ENCODE assay signal across 19 cellular contexts in the genomic region with DNA sequence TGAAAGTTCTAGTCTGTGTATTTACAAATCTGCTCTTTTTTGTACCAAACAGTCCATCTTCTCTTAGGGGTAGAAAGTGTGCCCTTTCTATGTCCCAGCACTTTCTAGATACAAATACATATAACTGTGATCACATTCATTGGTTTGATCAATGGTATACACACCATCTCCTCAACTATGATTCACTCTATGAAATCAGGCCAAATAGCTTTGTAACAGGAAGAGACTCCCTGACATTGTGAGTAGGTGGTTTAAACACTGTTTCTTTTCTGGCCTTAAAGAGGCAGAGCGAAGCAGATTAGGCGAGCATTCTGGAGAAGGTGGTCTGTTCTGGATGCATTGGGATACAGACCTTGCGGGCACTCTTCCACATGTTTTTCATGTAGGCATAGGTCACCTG. TPM values are rescaled to one million over a fixed set of nuclear protein-coding genes. Genes with fewer than 3 reads are reported as not detected.
DNase-seq lines count a peak whose midpoint lies in the region; ATAC-seq, FAIRE-seq and TF ChIP-seq lines count a peak whose summit lies in the region.
"Had no signal": no experiment of that assay in that cellular context is flagged by ENCODE, and none has a peak within 500 bp of the region (broad histone marks: within the 10 kb centered on the region; RNA-seq: fewer than 3 reads in every experiment).

No MANE protein-coding gene starts in this region.

- no peaks in the 10 kb centered on the region for H4K20me1 ChIP-seq in astrocyte (ENCODE audit: insufficient read depth, low read length)

- 85% methylated on average over 3 of the region's 3 CpGs for WGBS in right cardiac atrium
- WGBS in testis, 2 donors = 71 to 82% methylated on average over 3 of the region's 3 CpGs
- WGBS in endodermal cell (ENCODE audit: insufficient coverage in 1 of 2, insufficient read length in 1 of 2), 2 experiments = 92 to 93% methylated on average over 3 of the region's 3 CpGs

- H3K79me2 ChIP-seq in astrocyte (ENCODE audit: insufficient read depth, low read length) = no peaks in the 10 kb centered on the region

- H3K27ac Mint-ChIP-seq in astrocyte (ENCODE audit: unreplicated experiment) (no peak overlapping the region), endodermal cell (no peak overlapping the region)
- H3K27ac Mint-ChIP-seq: activated naive CD4-positive, alpha-beta T cell treated with anti-CD3 and anti-CD28 coated beads for 36 hours; GM23338 had no signal

- H3K36me3 ChIP-seq in left ventricle myocardium inferior = peaks cover 74% of the 10 kb centered on the region
- peaks cover 9% of the 10 kb centered on the region for H3K36me3 ChIP-seq in astrocyte (ENCODE audit: insufficient read depth, low read length)
- H3K36me3 ChIP-seq in testis (ENCODE audit: low read depth, missing control alignments) = no peaks in the 10 kb centered on the region
- H3K36me3 ChIP-seq in endodermal cell (ENCODE audit: control insufficient read depth, insufficient read depth, low read length) = peaks cover 74% of the 10 kb centered on the region
- H3K36me3 ChIP-seq in gastrocnemius medialis = peaks cover 0 to 60% of the 10 kb centered on the region in 2 donors

- no peak for TF ChIP-seq POLR2A in testis (IDR thresholded peaks at IDR 0.05)
- TF ChIP-seq POLR2A in gastrocnemius medialis (IDR thresholded peaks at IDR 0.05) = no peak

- no peak overlapping the region for H2AFZ ChIP-seq in astrocyte (ENCODE audit: low read depth, low read length)
- H2AFZ ChIP-seq: GM23338 had no signal

- H3K9ac ChIP-seq in astrocyte (ENCODE audit: low read length) (no peak overlapping the region), endodermal cell (ENCODE audit: extremely low read depth, low read length, poor library complexity, severe bottlenecking) (no peak overlapping the region)

- H3K4me1 ChIP-seq in left ventricle myocardium inferior = peaks cover 34% of the 10 kb centered on the region
- H3K4me1 ChIP-seq in right cardiac atrium (ENCODE audit: control insufficient read depth, insufficient read depth, low read length) = peaks cover 8% of the 10 kb centered on the region
- peaks cover 15% of the 10 kb centered on the region for H3K4me1 ChIP-seq in astrocyte (ENCODE audit: insufficient read depth, low read length)
- peaks cover 35% of the 10 kb centered on the region for H3K4me1 ChIP-seq in testis
- H3K4me1 ChIP-seq in endodermal cell (ENCODE audit: control insufficient read depth, insufficient read depth, low read length) = no peaks in the 10 kb centered on the region
- peaks cover 8 to 9% of the 10 kb centered on the region in 2 donors for H3K4me1 ChIP-seq in gastrocnemius medialis

- ATAC-seq in right cardiac atrium (no peak), HG03469 (IDR thresholded peaks at IDR 0.05; ENCODE audit: unreplicated experiment) (no peak), gastrocnemius medialis (no peak)
- ATAC-seq: GM23338 had no signal

- H3K4me3 ChIP-seq in left ventricle myocardium inferior (no peak overlapping the region), right cardiac atrium (ENCODE audit: low read length) (no peak overlapping the region), astrocyte (ENCODE audit: insufficient read depth, low read depth, low read length) (no peak overlapping the region), testis (no peak overlapping the region), endodermal cell (ENCODE audit: low read length) (no peak overlapping the region), gastrocnemius medialis (no peak overlapping the region)
- H3K4me3 ChIP-seq: coronary artery, GM23338, lung, sigmoid colon, SK-N-MC had no signal

- H3K9me3 Mint-ChIP-seq in astrocyte (ENCODE audit: unreplicated experiment) (no peaks in the 10 kb centered on the region), endodermal cell (no peaks in the 10 kb centered on the region)
- H3K9me3 Mint-ChIP-seq: activated naive CD4-positive, alpha-beta T cell treated with anti-CD3 and anti-CD28 coated beads for 36 hours; GM23338 had no signal

- intact Hi-C loops in left ventricle myocardium inferior (cut with micrococcal nuclease) = no loop called here
- intact Hi-C loops in right cardiac atrium (cut with DNase I) = loop anchor here in 1 of 4 donors (10.0 kb wide), 1 partner anchor 116 kb away; no protein-coding TSS in a partner anchor
- intact Hi-C loops in testis (cut with DNase I; ENCODE audit: low total_unique reads) = no loop called here
- intact Hi-C loops in gastrocnemius medialis (cut with DNase I; ENCODE audit: low total_unique reads) = no loop called here

- TF ChIP-seq CTCF in left ventricle myocardium inferior (IDR thresholded peaks at IDR 0.05; ENCODE audit: borderline replicate concordance) (no peak), astrocyte (IDR thresholded peaks at IDR 0.05; ENCODE audit: insufficient read depth, low read depth, low read length) (no peak), testis (IDR thresholded peaks at IDR 0.05) (no peak), endodermal cell (conservative IDR thresholded peaks at IDR 0.05) (no peak), gastrocnemius medialis (IDR thresholded peaks at IDR 0.05 in 4 of 5, conservative IDR thresholded peaks at IDR 0.05 in 1 of 5) (no peak)

- DNase-seq in left ventricle myocardium inferior (no peak), right cardiac atrium (no peak), astrocyte (ENCODE audit: low read depth) (peak; percentile 74), fibroblast of peridontal ligament (ENCODE audit: extremely low read depth) (peak; percentile 62), testis (no peak), endodermal cell (no peak), gastrocnemius medialis (no peak)
- DNase-seq: activated naive CD4-positive, alpha-beta T cell treated with anti-CD3 and anti-CD28 coated beads for 36 hours; AML-193; KBM-7; NCI-H345; sigmoid colon; stimulated activated CD4-positive, alpha-beta T cell treated with anti-CD3 and anti-CD28 coated beads, Interleukin-4, amount 100 ng/mL, for 4 hours had no signal

- H3K4me1 Mint-ChIP-seq in astrocyte (ENCODE audit: low read depth, unreplicated experiment) (peaks cover 6% of the 10 kb centered on the region), endodermal cell (no peaks in the 10 kb centered on the region)
- H3K4me1 Mint-ChIP-seq: GM23338 had no signal

- peaks cover 9% of the 10 kb centered on the region for H3K36me3 Mint-ChIP-seq in astrocyte (ENCODE audit: low read depth, unreplicated experiment)
- peaks cover 58% of the 10 kb centered on the region for H3K36me3 Mint-ChIP-seq in endodermal cell (ENCODE audit: low read depth)

- H3K4me3 Mint-ChIP-seq in astrocyte (ENCODE audit: unreplicated experiment) (no peak overlapping the region), endodermal cell (no peak overlapping the region)
- H3K4me3 Mint-ChIP-seq: activated naive CD4-positive, alpha-beta T cell treated with anti-CD3 and anti-CD28 coated beads for 36 hours; GM23338 had no signal

- in situ Hi-C loops in gastrocnemius medialis (cut with MboI; ENCODE audit: low sequenced_read_pairs in 4 of 4) = no loop called here

- no peaks in the 10 kb centered on the region for H3K27me3 Mint-ChIP-seq in astrocyte (ENCODE audit: low read depth, unreplicated experiment)
- H3K27me3 Mint-ChIP-seq in endodermal cell (ENCODE audit: insufficient read depth) = no peaks in the 10 kb centered on the region

- H3K27me3 ChIP-seq in left ventricle myocardium inferior (ENCODE audit: low read depth) (no peaks in the 10 kb centered on the region), right cardiac atrium (ENCODE audit: control insufficient read depth, insufficient read depth) (no peaks in the 10 kb centered on the region), astrocyte (ENCODE audit: insufficient read depth, low read length) (no peaks in the 10 kb centered on the region), testis (no peaks in the 10 kb centered on the region), endodermal cell (ENCODE audit: control insufficient read depth, insufficient read depth, low read length, poor library complexity, severe bottlenecking) (no peaks in the 10 kb centered on the region), gastrocnemius medialis (no peaks in the 10 kb centered on the region)
- H3K27me3 ChIP-seq: sigmoid colon had no signal

- H3K27ac ChIP-seq in left ventricle myocardium inferior (replicated peaks) = peak overlapping the region; percentile 45
- H3K27ac ChIP-seq in right cardiac atrium (ENCODE audit: low read length) = no peak overlapping the region
- H3K27ac ChIP-seq in astrocyte (ENCODE audit: low read depth, low read length) = no peak overlapping the region
- H3K27ac ChIP-seq in testis = peak overlapping the region; percentile 3 to 54
- no peak overlapping the region for H3K27ac ChIP-seq in endodermal cell (ENCODE audit: low read depth, low read length)
- no peak overlapping the region for H3K27ac ChIP-seq in gastrocnemius medialis
- H3K27ac ChIP-seq: coronary artery, sigmoid colon, SK-N-MC had no signal

- peak overlapping the region; percentile 24 for H3K4me2 ChIP-seq in astrocyte (ENCODE audit: low read length)
- H3K4me2 ChIP-seq: GM23338 had no signal

- no peaks in the 10 kb centered on the region for H3K9me3 ChIP-seq in left ventricle myocardium inferior (replicated peaks)
- no peaks in the 10 kb centered on the region for H3K9me3 ChIP-seq in right cardiac atrium (ENCODE audit: control insufficient read depth, low read length)
- no peaks in the 10 kb centered on the region for H3K9me3 ChIP-seq in astrocyte (ENCODE audit: insufficient read depth, low read depth, low read length)
- no peaks in the 10 kb centered on the region for H3K9me3 ChIP-seq in testis
- H3K9me3 ChIP-seq in endodermal cell (ENCODE audit: control insufficient read depth, low read length) = no peaks in the 10 kb centered on the region
- no peaks in the 10 kb centered on the region for H3K9me3 ChIP-seq in gastrocnemius medialis
- H3K9me3 ChIP-seq: sigmoid colon had no signal

- no peak for FAIRE-seq in astrocyte (lab: Jason Lieb, UNC)

RNA-seq across cellular contexts. Expression of a gene that starts 39.3 kb away (rescaled TPM):
- total RNA-seq in left ventricle myocardium inferior (17.1 TPM), right cardiac atrium (10 to 100 TPM; 21.8 to 25.7 (median 22.3) TPM), astrocyte (53.4 and 56.8 TPM in 2 replicates), testis (10 to 100 TPM; 78.4 to 78.8 TPM), endodermal cell (10 to 100 TPM; 81.4 to 89.7 TPM), gastrocnemius medialis (10 to 100 TPM; 26.5 to 44.4 (median 40.3) TPM)
- polyA plus RNA-seq in right cardiac atrium (20.1 TPM), testis (ENCODE audit: insufficient read depth, low read depth, low replicate concordance) (67.5 TPM)
- 91.4 TPM for polyA plus RNA-seq in endodermal cell (2013, experiment 1 of 2)
- polyA plus RNA-seq in endodermal cell (2013, experiment 2 of 2) = 83.2 TPM

RNA-seq across cellular contexts. Expression of a gene that starts 50.2 kb away (rescaled TPM):
- total RNA-seq in left ventricle myocardium inferior = 1.1 TPM
- 1 to 10 TPM; 1.4 to 4.5 (median 2.8) TPM for total RNA-seq in right cardiac atrium
- 3.7 TPM for polyA plus RNA-seq in right cardiac atrium
- total RNA-seq in astrocyte = 0.70 and 0.86 TPM in 2 replicates
- not detected for total RNA-seq in testis
- 1.6 TPM for polyA plus RNA-seq in testis (ENCODE audit: insufficient read depth, low read depth, low replicate concordance)
- not detected for total RNA-seq in endodermal cell
- 0.14 TPM for polyA plus RNA-seq in endodermal cell (2013, experiment 1 of 2)
- polyA plus RNA-seq in endodermal cell (2013, experiment 2 of 2) = not detected
- total RNA-seq in gastrocnemius medialis = 10 to 100 TPM in 1 of 4 donors, 1 to 10 TPM in 2, under 1 TPM in 1; 0.56 to 30.7 (median 3.3) TPM
- total RNA-seq: activated CD8-positive, alpha-beta memory T cell treated with anti-CD3 and anti-CD28 coated beads for 36 hours; activated naive CD4-positive, alpha-beta T cell treated with anti-CD3 and anti-CD28 coated beads for 36 hours; GM23338 had no signal

Comparison
In these comparisons a context has a peak if more than half of its experiments do, and no peak if none do; other contexts are left out.
1. H3K27ac ChIP-seq: peak in left ventricle myocardium inferior (single experiment) and testis (2 of 2); none in right cardiac atrium (single experiment), astrocyte (single experiment), endodermal cell (single experiment) and gastrocnemius medialis (0 of 4).
2. DNase-seq: peak in astrocyte (single experiment) and fibroblast of peridontal ligament (single experiment); none in left ventricle myocardium inferior (single experiment), right cardiac atrium (0 of 3), testis (single experiment), endodermal cell (single experiment) and gastrocnemius medialis (0 of 2).